In the genomic region with DNA sequence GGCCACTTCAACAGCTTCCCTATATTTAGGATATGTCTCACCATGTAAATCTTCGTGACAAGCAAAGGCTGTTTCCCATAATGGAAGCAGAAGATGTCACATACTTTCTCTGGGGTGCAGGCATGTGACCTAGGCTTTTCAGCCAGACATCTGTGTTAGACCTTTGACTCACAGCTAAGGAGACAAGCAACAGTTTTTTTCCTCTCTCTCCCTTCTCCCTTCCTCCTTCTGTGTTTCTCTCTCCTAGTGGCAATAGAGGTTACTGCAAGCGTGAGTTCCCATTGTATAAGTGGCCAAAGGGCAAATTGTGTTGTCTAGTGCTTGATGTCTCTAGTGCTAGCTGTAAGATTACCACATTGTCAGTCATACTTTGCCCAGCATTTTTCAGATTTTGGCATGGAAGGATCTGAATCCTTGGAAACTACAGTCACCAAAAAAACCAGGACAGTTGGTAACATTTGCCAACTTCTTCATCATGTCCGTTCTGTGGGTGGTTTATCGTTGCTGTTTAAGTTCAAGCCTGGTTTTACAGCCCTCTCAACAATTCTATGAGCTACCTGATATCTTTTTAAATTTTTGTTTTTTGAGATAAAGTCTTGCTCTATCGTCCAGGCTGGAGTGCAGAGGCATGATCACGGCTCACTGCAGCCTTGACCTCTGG, we compare ENCODE assay signal across 8 cellular contexts. TPM values are rescaled to one million over a fixed set of nuclear protein-coding genes. Genes with fewer than 3 reads are reported as not detected.
A peak's percentile ranks its signal among the peaks of the same experiment; 100 is the strongest.
DNase-seq lines count a peak whose midpoint lies in the region; ATAC-seq, FAIRE-seq and TF ChIP-seq lines count a peak whose summit lies in the region.

No MANE protein-coding gene starts in this region.

- no peaks in the 10 kb centered on the region for H3K9me3 ChIP-seq in T-helper 17 cell (ENCODE audit: control insufficient read depth, low read length, poor library complexity, severe bottlenecking)

- H3K27ac Mint-ChIP-seq in activated T-cell treated with anti-CD3 and anti-CD28 coated beads, Interleukin-2, amount 50 U/mL, for 24 hours, result no peak overlapping the region
- no peak overlapping the region for H3K27ac Mint-ChIP-seq in T-helper 17 cell

- no peak overlapping the region for H3K4me3 ChIP-seq in fibroblast of pulmonary artery (replicated peaks; ENCODE audit: low read depth, low read length)

- no peaks in the 10 kb centered on the region for H3K36me3 Mint-ChIP-seq in activated T-cell treated with anti-CD3 and anti-CD28 coated beads, Interleukin-2, amount 50 U/mL, for 24 hours (ENCODE audit: low read depth)
- peaks cover 2% of the 10 kb centered on the region for H3K36me3 Mint-ChIP-seq in T-helper 17 cell (ENCODE audit: low read depth)

- TF ChIP-seq POLR2A in H54 (IDR thresholded peaks at IDR 0.05; ENCODE audit: low read depth, low read length), result no peak

- ATAC-seq in T-helper 17 cell, result peak; percentile 85

- DNase-seq in activated T-cell treated with anti-CD3 and anti-CD28 coated beads for 24 hours (ENCODE audit: low read depth), result peak; percentile 10
- no peak for DNase-seq in activated T-cell treated with anti-CD3 and anti-CD28 coated beads, Interleukin-2, amount 50 U/mL, for 24 hours
- DNase-seq in H54 (ENCODE audit: insufficient read length, low spot score), result peak; percentile 21
- peak; percentile 38 for DNase-seq in NCI-H1105 treated with DMSO at 0.1 percent for 48 hours (lab: John Stamatoyannopoulos, UW)
- peak in 1 of 3 donors; percentile 6 for DNase-seq in T-helper 17 cell
- DNase-seq in fibroblast of pulmonary artery (ENCODE audit: low read depth), result peak; percentile 58
- peak; percentile 10 for DNase-seq in non-pigmented ciliary epithelial cell (ENCODE audit: low read depth)
- no peak for DNase-seq in cerebellar nuclear complex (lab: John Stamatoyannopoulos, UW)

- TF ChIP-seq CTCF in fibroblast of pulmonary artery (IDR thresholded peaks at IDR 0.05; ENCODE audit: low read length, missing control alignments), result peak; percentile 89

- H3K4me1 Mint-ChIP-seq in activated T-cell treated with anti-CD3 and anti-CD28 coated beads, Interleukin-2, amount 50 U/mL, for 24 hours (ENCODE audit: low read depth), result peaks cover 11% of the 10 kb centered on the region
- H3K4me1 Mint-ChIP-seq in T-helper 17 cell, result peaks cover 3% of the 10 kb centered on the region

- FAIRE-seq in H54 (lab: Jason Lieb, UNC), result peak; percentile 99

- H3K4me3 Mint-ChIP-seq in activated T-cell treated with anti-CD3 and anti-CD28 coated beads, Interleukin-2, amount 50 U/mL, for 24 hours, result no peak overlapping the region
- no peak overlapping the region for H3K4me3 Mint-ChIP-seq in T-helper 17 cell

- no peaks in the 10 kb centered on the region for H3K9me3 Mint-ChIP-seq in activated T-cell treated with anti-CD3 and anti-CD28 coated beads, Interleukin-2, amount 50 U/mL, for 24 hours

- no peaks in the 10 kb centered on the region for H3K27me3 Mint-ChIP-seq in activated T-cell treated with anti-CD3 and anti-CD28 coated beads, Interleukin-2, amount 50 U/mL, for 24 hours
- peaks cover 8% of the 10 kb centered on the region for H3K27me3 Mint-ChIP-seq in T-helper 17 cell

RNA-seq across cellular contexts. Expression of a gene that starts 44.4 kb away (rescaled TPM):
- total RNA-seq in T-helper 17 cell, result 100 to 1,000 TPM; 112 to 120 TPM

Comparison
In these comparisons a context has a peak if more than half of its experiments do, and no peak if none do; other contexts are left out.
1. DNase-seq: peak in activated T-cell treated with anti-CD3 and anti-CD28 coated beads for 24 hours (single experiment), H54 (single experiment), NCI-H1105 treated with DMSO at 0.1 percent for 48 hours (single experiment), fibroblast of pulmonary artery (single experiment) and non-pigmented ciliary epithelial cell (single experiment); none in activated T-cell treated with anti-CD3 and anti-CD28 coated beads, Interleukin-2, amount 50 U/mL, for 24 hours (single experiment) and cerebellar nuclear complex (0 of 2).